Comparison of ENCODE assay signal across 8 cellular contexts in the genomic region with DNA sequence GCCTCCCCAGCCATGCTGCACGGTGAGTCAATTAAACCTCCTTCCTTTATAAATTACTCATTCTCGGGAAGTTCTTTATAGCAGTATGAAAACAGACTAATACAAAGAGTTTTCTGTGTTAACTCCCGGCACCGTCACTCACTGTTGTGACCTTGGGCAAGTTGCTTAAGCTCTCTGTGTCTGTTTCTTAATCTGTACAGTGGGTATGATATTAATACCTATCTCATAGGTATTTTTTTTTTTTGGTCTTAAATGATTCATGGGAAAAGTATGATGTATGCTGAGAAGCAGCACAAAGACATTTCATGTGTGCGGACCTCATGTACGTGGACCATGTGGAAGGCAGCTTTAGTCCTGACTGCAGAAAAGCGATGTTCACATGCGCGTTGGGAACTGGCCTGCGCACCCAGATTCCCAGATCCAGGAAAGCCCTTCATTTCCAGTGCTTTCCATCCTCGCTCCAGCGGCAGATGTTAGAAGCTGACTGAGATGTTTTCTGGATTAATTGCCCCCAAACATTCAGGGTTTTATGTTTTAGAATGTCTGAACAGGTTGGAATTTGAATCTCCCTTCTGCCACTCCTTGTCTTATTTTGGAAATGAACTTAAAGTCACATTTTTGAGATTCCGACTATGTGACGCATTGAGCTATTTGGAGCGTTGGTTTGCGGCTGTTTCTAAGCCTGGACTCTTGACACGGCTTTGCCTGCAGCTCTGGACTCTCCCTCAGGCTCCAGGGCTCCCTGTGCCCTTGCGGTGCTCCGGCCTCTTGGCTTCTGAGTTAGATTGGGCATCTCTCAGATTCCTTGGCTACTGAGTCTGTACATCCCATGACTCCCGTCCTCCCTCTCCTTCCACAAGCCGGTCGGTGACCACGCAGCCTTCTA.
DNase-seq lines count a peak whose midpoint lies in the region; ATAC-seq, FAIRE-seq and TF ChIP-seq lines count a peak whose summit lies in the region.

No MANE protein-coding gene starts in this region.

- DNase-seq in Caki2 (ENCODE audit: low read depth) (peak; percentile 73), OCI-LY7 (ENCODE audit: low spot score) (no peak), mesothelial cell of epicardium (ENCODE audit: low spot score in 2 of 2, unreplicated experiment in 2 of 2) (peak in 1 of 2 experiments; percentile 41), tibial nerve (ENCODE audit: low spot score in 2 of 2) (no peak)

- POLR2A ChIA-PET in OCI-LY7 (lab: Charles Lee): interaction anchor here (1.4 kb wide), 1 partner anchor 11 kb away, joined by 4 read pairs; no protein-coding TSS in a partner anchor

- H3K4me1 Mint-ChIP-seq in mesothelial cell of epicardium: peaks cover 50% of the 10 kb centered on the region

- no peak for TF ChIP-seq POLR2A in tibial nerve (IDR thresholded peaks at IDR 0.05)

- H3K4me2 ChIP-seq in OCI-LY7 (ENCODE audit: low read length): peak overlapping the region; percentile 40; the same call in 1 of the 2 replicates

- H4K20me1 ChIP-seq in OCI-LY7 (ENCODE audit: insufficient read depth, low read length): no peaks in the 10 kb centered on the region

- H3K4me3 Mint-ChIP-seq in mesothelial cell of epicardium: peak overlapping the region; percentile 38

- ATAC-seq in HG03457 (IDR thresholded peaks at IDR 0.05; ENCODE audit: unreplicated experiment) (no peak), HG02870 (IDR thresholded peaks at IDR 0.05; ENCODE audit: unreplicated experiment) (no peak), HG02642 (IDR thresholded peaks at IDR 0.05; ENCODE audit: poor library complexity, unreplicated experiment) (no peak)

- no peak for TF ChIP-seq EP300 in tibial nerve (IDR thresholded peaks at IDR 0.05)

- no peaks in the 10 kb centered on the region for H3K36me3 Mint-ChIP-seq in mesothelial cell of epicardium

- no peaks in the 10 kb centered on the region for H3K79me2 ChIP-seq in OCI-LY7 (ENCODE audit: insufficient read depth, low read depth, low read length)

- H3K27ac ChIP-seq in OCI-LY7 (ENCODE audit: low read depth, low read length, poor library complexity, severe bottlenecking) (no peak overlapping the region), tibial nerve (peak overlapping the region in 1 of 4 donors; percentile 39)

- no peaks in the 10 kb centered on the region for H3K9me2 ChIP-seq in OCI-LY7 (ENCODE audit: insufficient read depth, low read length)

- peaks cover 9% of the 10 kb centered on the region for H3K4me1 ChIP-seq in OCI-LY7 (ENCODE audit: insufficient read depth, low read length, poor library complexity, severe bottlenecking)
- H3K4me1 ChIP-seq in tibial nerve: peaks cover 0 to 20% (median 0%) of the 10 kb centered on the region in 4 donors

- H2AFZ ChIP-seq in OCI-LY7 (ENCODE audit: low read length): peak overlapping the region; percentile 55

- H3K4me3 ChIP-seq in OCI-LY7 (ENCODE audit: low read depth, low read length, poor library complexity, severe bottlenecking) (peak overlapping the region; percentile 50), tibial nerve (no peak overlapping the region)

- H3K36me3 ChIP-seq in OCI-LY7 (ENCODE audit: insufficient read depth, low read length) (no peaks in the 10 kb centered on the region), tibial nerve (no peaks in the 10 kb centered on the region)

- H3K9me3 Mint-ChIP-seq in mesothelial cell of epicardium: peaks cover 3% of the 10 kb centered on the region

- TSS peak; percentile 72 for BruUV-seq in OCI-LY7 (replicated peaks; lab: Mats Ljungman, UMichigan)

- in situ Hi-C loops in Caki2 (cut with HindIII; ENCODE audit: low pct_unique_long_range_greater_than_20kb, low sequenced_read_pairs): no loop called here

- H3K27me3 Mint-ChIP-seq in mesothelial cell of epicardium (ENCODE audit: low read depth): no peaks in the 10 kb centered on the region

- FAIRE-seq in endometrium (lab: Jason Lieb, UNC): peak; percentile 48

- no peak for TF ChIP-seq CTCF in OCI-LY7 (conservative IDR thresholded peaks at IDR 0.05; ENCODE audit: low read length)
- TF ChIP-seq CTCF in mesothelial cell of epicardium (IDR thresholded peaks at IDR 0.05; ENCODE audit: unreplicated experiment): no peak
- no peak for TF ChIP-seq CTCF in tibial nerve (IDR thresholded peaks at IDR 0.05)

- CTCF ChIA-PET in OCI-LY7 (lab: Charles Lee; ENCODE audit: unreplicated experiment): no interaction called here

- H3K27ac Mint-ChIP-seq in mesothelial cell of epicardium: peak overlapping the region; percentile 96

- H3K9me3 ChIP-seq in OCI-LY7 (ENCODE audit: low read length) (no peaks in the 10 kb centered on the region), tibial nerve (no peaks in the 10 kb centered on the region)

- 50 to 52% methylated on average over 23 of the region's 23 CpGs for WGBS in tibial nerve, 2 donors

- intact Hi-C loops in OCI-LY7 (cut with micrococcal nuclease; ENCODE audit: unreplicated experiment): loop anchor here (1.0 kb wide), 2 partner anchors 47 to 148 kb away; no protein-coding TSS in a partner anchor

- peaks cover 0 to 4% of the 10 kb centered on the region in 2 donors for H3K27me3 ChIP-seq in tibial nerve
